In the genomic region with DNA sequence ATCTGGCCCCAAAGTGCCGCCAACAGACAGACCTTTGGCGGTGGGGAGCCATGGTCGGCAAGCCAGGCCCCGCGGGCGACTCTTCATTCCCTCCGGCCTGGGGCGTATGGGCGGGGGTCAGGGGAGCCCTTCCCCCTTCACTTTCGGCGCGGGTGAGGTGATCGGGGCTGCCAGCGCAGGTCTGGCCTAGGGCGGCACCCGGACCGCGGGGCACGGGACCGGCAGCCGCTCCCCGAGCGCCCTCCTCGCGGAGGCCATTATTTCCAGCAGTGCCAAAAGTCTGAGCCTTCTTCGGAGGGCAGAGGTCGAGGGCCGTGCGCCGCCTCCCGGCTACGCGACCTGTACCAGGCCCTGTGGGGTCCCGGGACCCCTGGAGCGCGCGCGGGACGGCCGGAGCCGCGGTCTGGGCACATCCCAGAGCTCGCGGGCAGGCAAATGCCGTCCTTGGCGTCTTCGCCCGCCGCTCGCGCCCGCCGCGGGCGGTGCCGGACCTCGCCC, we compare ENCODE assay signal across 1 cellular context.
TF ChIP-seq lines count a peak whose summit lies in the region.

No MANE protein-coding gene starts in this region.

TF ChIP-seq in K562, 482 proteins besides CTCF, POLR2A, EP300 and RAD21 (continued from another document):
- TF ChIP-seq SMAD4 (CRISPR knock-in tag; conservative IDR thresholded peaks at IDR 0.05) (0 out of 2 replicates have a peak, but pooled peaks have one; percentile 15), RBBP5 (IDR thresholded peaks at IDR 0.05; ENCODE audit: borderline replicate concordance, insufficient read depth, low read length, poor library complexity, severe bottlenecking) (peak; percentile 61), PHF8 (IDR thresholded peaks at IDR 0.05; ENCODE audit: borderline replicate concordance, low read length) (peak; percentile 57; the same call in 1 of the 2 replicates), GABPB2 (CRISPR knock-in tag; conservative IDR thresholded peaks at IDR 0.05) (no peak), RNF2 (IDR thresholded peaks at IDR 0.05) (no peak), CBX3 (IDR thresholded peaks at IDR 0.05; ENCODE audit: borderline replicate concordance in 1 of 2, low read length in 2 of 2) (no peak), PHF21A (IDR thresholded peaks at IDR 0.05; ENCODE audit: borderline replicate concordance, low read depth) (0 out of 2 replicates have a peak, but pooled peaks have one; percentile 1), EP400 (IDR thresholded peaks at IDR 0.05) (peak; percentile 13; the same call in 1 of the 2 replicates), NONO (IDR thresholded peaks at IDR 0.05; ENCODE audit: low read depth in 2 of 2, low read length in 1 of 2) (0 out of 4 replicates have a peak, but pooled peaks of 1 of the 2 experiments have one; percentile 23)
- TF ChIP-seq, protein P1, sequence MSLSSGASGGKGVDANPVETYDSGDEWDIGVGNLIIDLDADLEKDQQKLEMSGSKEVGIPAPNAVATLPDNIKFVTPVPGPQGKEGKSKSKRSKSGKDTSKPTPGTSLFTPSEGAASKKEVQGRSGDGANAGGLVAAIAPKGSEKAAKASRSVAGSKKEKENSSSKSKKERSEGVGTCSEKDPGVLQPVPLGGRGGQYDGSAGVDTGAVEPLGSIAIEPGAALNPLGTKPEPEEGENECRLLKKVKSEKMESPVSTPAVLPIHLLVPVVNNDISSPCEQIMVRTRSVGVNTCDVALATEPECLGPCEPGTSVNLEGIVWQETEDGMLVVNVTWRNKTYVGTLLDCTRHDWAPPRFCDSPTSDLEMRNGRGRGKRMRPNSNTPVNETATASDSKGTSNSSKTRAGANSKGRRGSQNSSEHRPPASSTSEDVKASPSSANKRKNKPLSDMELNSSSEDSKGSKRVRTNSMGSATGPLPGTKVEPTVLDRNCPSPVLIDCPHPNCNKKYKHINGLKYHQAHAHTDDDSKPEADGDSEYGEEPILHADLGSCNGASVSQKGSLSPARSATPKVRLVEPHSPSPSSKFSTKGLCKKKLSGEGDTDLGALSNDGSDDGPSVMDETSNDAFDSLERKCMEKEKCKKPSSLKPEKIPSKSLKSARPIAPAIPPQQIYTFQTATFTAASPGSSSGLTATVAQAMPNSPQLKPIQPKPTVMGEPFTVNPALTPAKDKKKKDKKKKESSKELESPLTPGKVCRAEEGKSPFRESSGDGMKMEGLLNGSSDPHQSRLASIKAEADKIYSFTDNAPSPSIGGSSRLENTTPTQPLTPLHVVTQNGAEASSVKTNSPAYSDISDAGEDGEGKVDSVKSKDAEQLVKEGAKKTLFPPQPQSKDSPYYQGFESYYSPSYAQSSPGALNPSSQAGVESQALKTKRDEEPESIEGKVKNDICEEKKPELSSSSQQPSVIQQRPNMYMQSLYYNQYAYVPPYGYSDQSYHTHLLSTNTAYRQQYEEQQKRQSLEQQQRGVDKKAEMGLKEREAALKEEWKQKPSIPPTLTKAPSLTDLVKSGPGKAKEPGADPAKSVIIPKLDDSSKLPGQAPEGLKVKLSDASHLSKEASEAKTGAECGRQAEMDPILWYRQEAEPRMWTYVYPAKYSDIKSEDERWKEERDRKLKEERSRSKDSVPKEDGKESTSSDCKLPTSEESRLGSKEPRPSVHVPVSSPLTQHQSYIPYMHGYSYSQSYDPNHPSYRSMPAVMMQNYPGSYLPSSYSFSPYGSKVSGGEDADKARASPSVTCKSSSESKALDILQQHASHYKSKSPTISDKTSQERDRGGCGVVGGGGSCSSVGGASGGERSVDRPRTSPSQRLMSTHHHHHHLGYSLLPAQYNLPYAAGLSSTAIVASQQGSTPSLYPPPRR (CRISPR knock-in tag; IDR thresholded peaks at IDR 0.05; ENCODE audit: borderline replicate concordance): no peak
- TF ChIP-seq, protein P2, sequence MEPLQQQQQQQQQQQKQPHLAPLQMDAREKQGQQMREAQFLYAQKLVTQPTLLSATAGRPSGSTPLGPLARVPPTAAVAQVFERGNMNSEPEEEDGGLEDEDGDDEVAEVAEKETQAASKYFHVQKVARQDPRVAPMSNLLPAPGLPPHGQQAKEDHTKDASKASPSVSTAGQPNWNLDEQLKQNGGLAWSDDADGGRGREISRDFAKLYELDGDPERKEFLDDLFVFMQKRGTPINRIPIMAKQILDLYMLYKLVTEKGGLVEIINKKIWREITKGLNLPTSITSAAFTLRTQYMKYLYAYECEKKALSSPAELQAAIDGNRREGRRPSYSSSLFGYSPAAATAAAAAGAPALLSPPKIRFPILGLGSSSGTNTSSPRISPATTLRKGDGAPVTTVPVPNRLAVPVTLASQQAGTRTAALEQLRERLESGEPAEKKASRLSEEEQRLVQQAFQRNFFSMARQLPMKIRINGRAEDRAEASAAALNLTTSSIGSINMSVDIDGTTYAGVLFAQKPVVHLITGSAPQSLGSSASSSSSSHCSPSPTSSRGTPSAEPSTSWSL (CRISPR knock-in tag; IDR thresholded peaks at IDR 0.05; ENCODE audit: borderline replicate concordance): no peak
